Comparison of ENCODE assay signal across 1 cellular context in genomic region chrX:153765138-153766079, GRCh38.
TF ChIP-seq lines count a peak whose summit lies in the region.

No MANE protein-coding gene starts in this region.

TF ChIP-seq in endothelial cell of umbilical vein, 7 proteins besides CTCF, POLR2A, EP300 and RAD21 (continued from another document):
- TF ChIP-seq MAX (IDR thresholded peaks at IDR 0.05; ENCODE audit: insufficient read depth, insufficient read length) (no peak), FOS (IDR thresholded peaks at IDR 0.05; ENCODE audit: borderline replicate concordance, insufficient read depth, low read length) (no peak), JUN (IDR thresholded peaks at IDR 0.05; ENCODE audit: borderline replicate concordance, insufficient read depth, insufficient read length, low read depth) (no peak)
